Comparison of ENCODE assay signal across 1 cellular context in the genomic region with DNA sequence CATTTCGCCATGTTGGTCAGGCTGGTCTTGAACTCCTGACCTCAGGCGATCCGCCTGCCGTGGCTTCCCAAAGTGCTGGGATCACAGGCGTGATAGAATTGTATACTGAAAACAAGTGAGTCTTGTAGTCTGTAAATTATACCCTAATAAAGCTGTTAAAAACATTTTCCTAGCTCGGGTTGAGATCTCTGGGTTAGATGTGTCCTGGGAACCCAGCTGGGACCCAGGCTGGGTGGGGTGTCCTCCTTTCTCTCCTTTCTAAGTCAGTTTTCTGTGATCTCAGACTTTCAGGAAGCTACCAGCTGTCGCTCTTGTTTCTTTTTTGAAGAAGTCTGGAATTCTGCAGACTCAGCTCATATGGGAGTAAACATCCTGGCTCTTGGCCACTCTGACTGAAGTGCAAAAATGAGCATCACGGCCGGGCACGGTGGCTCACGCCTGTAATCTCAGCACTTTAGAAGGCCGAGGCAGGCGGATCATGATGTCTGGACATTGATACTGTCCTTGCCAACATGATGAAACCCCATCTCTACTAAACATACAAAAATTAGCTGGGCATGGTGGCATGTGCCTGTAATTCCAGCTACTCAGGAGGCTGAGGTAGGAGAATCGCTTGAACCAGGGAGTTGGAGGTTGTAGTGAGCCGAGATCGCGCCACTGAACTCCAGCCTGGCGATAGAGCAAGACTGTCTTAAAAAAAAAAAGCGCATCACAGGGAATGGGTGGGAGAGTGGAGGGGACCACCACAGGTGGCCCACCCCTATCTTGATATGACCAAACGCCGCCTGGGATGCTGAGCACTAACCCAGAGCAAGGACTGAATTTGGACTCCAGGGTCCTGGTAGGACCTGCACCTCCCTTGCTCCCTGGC.
TF ChIP-seq lines count a peak whose summit lies in the region.

No MANE protein-coding gene starts in this region.

TF ChIP-seq in HepG2, 621 proteins besides CTCF, POLR2A, EP300 and RAD21 (continued from another document and continues in another):
- TF ChIP-seq HDAC1 (CRISPR knock-in tag; IDR thresholded peaks at IDR 0.05), result peak; percentile 40; the same call in 1 of the 2 replicates
- peak; percentile 59; the same call in 1 of the 2 replicates for TF ChIP-seq ZNF816 (CRISPR knock-in tag; IDR thresholded peaks at IDR 0.05; ENCODE audit: borderline replicate concordance)
- TF ChIP-seq, protein P1, sequence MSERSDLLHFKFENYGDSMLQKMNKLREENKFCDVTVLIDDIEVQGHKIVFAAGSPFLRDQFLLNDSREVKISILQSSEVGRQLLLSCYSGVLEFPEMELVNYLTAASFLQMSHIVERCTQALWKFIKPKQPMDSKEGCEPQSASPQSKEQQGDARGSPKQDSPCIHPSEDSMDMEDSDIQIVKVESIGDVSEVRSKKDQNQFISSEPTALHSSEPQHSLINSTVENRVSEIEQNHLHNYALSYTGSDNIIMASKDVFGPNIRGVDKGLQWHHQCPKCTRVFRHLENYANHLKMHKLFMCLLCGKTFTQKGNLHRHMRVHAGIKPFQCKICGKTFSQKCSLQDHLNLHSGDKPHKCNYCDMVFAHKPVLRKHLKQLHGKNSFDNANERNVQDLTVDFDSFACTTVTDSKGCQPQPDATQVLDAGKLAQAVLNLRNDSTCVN (CRISPR knock-in tag; IDR thresholded peaks at IDR 0.05; ENCODE audit: borderline replicate concordance), result peak; percentile 5; the same call in 1 of the 2 replicates
- no peak for TF ChIP-seq RFX1 (IDR thresholded peaks at IDR 0.05)
- TF ChIP-seq ZNF891 (CRISPR knock-in tag; IDR thresholded peaks at IDR 0.05), result peak; percentile 71; the same call in 1 of the 2 replicates
- 0 out of 2 replicates have a peak, but pooled peaks have one; percentile 15 for TF ChIP-seq MTA1 (CRISPR knock-in tag; IDR thresholded peaks at IDR 0.05; ENCODE audit: borderline replicate concordance)
- TF ChIP-seq ZNF605 (CRISPR knock-in tag; IDR thresholded peaks at IDR 0.05), result peak; percentile 72; the same call in 1 of the 2 replicates
- TF ChIP-seq MAFK (conservative IDR thresholded peaks at IDR 0.05 in 1 of 2, IDR thresholded peaks at IDR 0.05 in 1 of 2; ENCODE audit: low read length in 2 of 2), result peak; percentile 99 to 100
- peak; percentile 65 for TF ChIP-seq SAP130 (CRISPR knock-in tag; IDR thresholded peaks at IDR 0.05; ENCODE audit: low read depth)
- TF ChIP-seq RXRB (CRISPR knock-in tag; IDR thresholded peaks at IDR 0.05; ENCODE audit: borderline replicate concordance), result peak; percentile 53; the same call in 1 of the 2 replicates
- TF ChIP-seq, protein P2, sequence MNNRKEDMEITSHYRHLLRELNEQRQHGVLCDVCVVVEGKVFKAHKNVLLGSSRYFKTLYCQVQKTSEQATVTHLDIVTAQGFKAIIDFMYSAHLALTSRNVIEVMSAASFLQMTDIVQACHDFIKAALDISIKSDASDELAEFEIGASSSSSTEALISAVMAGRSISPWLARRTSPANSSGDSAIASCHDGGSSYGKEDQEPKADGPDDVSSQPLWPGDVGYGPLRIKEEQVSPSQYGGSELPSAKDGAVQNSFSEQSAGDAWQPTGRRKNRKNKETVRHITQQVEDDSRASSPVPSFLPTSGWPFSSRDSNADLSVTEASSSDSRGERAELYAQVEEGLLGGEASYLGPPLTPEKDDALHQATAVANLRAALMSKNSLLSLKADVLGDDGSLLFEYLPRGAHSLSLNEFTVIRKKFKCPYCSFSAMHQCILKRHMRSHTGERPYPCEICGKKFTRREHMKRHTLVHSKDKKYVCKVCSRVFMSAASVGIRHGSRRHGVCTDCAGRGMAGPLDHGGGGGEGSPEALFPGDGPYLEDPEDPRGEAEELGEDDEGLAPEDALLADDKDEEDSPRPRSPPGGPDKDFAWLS (CRISPR knock-in tag; IDR thresholded peaks at IDR 0.05; ENCODE audit: borderline replicate concordance), result no peak
- no peak for TF ChIP-seq FIP1L1 (IDR thresholded peaks at IDR 0.05; ENCODE audit: borderline replicate concordance, insufficient read depth, low read depth, low read length)
- 0 out of 2 replicates have a peak, but pooled peaks have one; percentile 23 for TF ChIP-seq SALL2 (CRISPR knock-in tag; IDR thresholded peaks at IDR 0.05)
- no peak for TF ChIP-seq MED13 (CRISPR knock-in tag; IDR thresholded peaks at IDR 0.05)
- TF ChIP-seq ZNF451 (CRISPR knock-in tag; IDR thresholded peaks at IDR 0.05), result 0 out of 2 replicates have a peak, but pooled peaks have one; percentile 47
- TF ChIP-seq FOXA3 (CRISPR knock-in tag; IDR thresholded peaks at IDR 0.05), result peak; percentile 69
- 0 out of 2 replicates have a peak, but pooled peaks have one; percentile 42 for TF ChIP-seq ZNF33A (CRISPR knock-in tag; IDR thresholded peaks at IDR 0.05; ENCODE audit: borderline replicate concordance)
- peak; percentile 62 for TF ChIP-seq GATAD2A (CRISPR knock-in tag; IDR thresholded peaks at IDR 0.05)
- TF ChIP-seq, protein P3, sequence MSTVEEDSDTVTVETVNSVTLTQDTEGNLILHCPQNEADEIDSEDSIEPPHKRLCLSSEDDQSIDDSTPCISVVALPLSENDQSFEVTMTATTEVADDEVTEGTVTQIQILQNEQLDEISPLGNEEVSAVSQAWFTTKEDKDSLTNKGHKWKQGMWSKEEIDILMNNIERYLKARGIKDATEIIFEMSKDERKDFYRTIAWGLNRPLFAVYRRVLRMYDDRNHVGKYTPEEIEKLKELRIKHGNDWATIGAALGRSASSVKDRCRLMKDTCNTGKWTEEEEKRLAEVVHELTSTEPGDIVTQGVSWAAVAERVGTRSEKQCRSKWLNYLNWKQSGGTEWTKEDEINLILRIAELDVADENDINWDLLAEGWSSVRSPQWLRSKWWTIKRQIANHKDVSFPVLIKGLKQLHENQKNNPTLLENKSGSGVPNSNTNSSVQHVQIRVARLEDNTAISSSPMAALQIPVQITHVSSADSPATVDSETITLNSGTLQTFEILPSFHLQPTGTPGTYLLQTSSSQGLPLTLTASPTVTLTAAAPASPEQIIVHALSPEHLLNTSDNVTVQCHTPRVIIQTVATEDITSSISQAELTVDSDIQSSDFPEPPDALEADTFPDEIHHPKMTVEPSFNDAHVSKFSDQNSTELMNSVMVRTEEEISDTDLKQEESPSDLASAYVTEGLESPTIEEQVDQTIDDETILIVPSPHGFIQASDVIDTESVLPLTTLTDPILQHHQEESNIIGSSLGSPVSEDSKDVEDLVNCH (CRISPR knock-in tag; IDR thresholded peaks at IDR 0.05), result no peak
- TF ChIP-seq, protein P4, sequence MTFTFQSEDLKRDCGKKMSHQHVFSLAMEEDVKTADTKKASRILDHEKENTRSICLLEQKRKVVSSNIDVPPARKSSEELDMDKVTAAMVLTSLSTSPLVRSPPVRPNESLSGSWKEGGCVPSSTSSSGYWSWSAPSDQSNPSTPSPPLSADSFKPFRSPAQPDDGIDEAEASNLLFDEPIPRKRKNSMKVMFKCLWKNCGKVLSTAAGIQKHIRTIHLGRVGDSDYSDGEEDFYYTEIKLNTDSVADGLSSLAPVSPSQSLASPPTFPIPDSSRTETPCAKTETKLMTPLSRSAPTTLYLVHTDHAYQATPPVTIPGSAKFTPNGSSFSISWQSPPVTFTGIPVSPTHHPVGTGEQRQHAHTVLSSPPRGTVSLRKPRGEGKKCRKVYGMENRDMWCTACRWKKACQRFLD (CRISPR knock-in tag; IDR thresholded peaks at IDR 0.05; ENCODE audit: borderline replicate concordance), result no peak
- TF ChIP-seq ZNF382 (CRISPR knock-in tag; IDR thresholded peaks at IDR 0.05; ENCODE audit: borderline replicate concordance), result no peak
- no peak for TF ChIP-seq NCOA1 (CRISPR knock-in tag; IDR thresholded peaks at IDR 0.05)
- TF ChIP-seq, protein P5, sequence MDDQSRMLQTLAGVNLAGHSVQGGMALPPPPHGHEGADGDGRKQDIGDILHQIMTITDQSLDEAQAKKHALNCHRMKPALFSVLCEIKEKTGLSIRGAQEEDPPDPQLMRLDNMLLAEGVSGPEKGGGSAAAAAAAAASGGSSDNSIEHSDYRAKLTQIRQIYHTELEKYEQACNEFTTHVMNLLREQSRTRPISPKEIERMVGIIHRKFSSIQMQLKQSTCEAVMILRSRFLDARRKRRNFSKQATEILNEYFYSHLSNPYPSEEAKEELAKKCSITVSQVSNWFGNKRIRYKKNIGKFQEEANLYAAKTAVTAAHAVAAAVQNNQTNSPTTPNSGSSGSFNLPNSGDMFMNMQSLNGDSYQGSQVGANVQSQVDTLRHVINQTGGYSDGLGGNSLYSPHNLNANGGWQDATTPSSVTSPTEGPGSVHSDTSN (CRISPR knock-in tag; IDR thresholded peaks at IDR 0.05; ENCODE audit: borderline replicate concordance), result no peak
- TF ChIP-seq, protein P6, sequence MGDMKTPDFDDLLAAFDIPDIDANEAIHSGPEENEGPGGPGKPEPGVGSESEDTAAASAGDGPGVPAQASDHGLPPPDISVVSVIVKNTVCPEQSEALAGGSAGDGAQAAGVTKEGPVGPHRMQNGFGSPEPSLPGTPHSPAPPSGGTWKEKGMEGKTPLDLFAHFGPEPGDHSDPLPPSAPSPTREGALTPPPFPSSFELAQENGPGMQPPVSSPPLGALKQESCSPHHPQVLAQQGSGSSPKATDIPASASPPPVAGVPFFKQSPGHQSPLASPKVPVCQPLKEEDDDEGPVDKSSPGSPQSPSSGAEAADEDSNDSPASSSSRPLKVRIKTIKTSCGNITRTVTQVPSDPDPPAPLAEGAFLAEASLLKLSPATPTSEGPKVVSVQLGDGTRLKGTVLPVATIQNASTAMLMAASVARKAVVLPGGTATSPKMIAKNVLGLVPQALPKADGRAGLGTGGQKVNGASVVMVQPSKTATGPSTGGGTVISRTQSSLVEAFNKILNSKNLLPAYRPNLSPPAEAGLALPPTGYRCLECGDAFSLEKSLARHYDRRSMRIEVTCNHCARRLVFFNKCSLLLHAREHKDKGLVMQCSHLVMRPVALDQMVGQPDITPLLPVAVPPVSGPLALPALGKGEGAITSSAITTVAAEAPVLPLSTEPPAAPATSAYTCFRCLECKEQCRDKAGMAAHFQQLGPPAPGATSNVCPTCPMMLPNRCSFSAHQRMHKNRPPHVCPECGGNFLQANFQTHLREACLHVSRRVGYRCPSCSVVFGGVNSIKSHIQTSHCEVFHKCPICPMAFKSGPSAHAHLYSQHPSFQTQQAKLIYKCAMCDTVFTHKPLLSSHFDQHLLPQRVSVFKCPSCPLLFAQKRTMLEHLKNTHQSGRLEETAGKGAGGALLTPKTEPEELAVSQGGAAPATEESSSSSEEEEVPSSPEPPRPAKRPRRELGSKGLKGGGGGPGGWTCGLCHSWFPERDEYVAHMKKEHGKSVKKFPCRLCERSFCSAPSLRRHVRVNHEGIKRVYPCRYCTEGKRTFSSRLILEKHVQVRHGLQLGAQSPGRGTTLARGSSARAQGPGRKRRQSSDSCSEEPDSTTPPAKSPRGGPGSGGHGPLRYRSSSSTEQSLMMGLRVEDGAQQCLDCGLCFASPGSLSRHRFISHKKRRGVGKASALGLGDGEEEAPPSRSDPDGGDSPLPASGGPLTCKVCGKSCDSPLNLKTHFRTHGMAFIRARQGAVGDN (CRISPR knock-in tag; IDR thresholded peaks at IDR 0.05), result peak; percentile 24; the same call in 1 of the 2 replicates
- TF ChIP-seq PPARG (CRISPR knock-in tag; conservative IDR thresholded peaks at IDR 0.05), result no peak; the same call in 1 of the 2 replicates
- TF ChIP-seq SKI (IDR thresholded peaks at IDR 0.05; ENCODE audit: partially characterized antibody), result peak; percentile 8
- TF ChIP-seq RFXANK (CRISPR knock-in tag; IDR thresholded peaks at IDR 0.05), result no peak
- peak; percentile 43; the same call in 1 of the 2 replicates for TF ChIP-seq KAT8 (CRISPR knock-in tag; IDR thresholded peaks at IDR 0.05)
- peak; percentile 40; the same call in 1 of the 2 replicates for TF ChIP-seq ARID2 (CRISPR knock-in tag; IDR thresholded peaks at IDR 0.05; ENCODE audit: borderline replicate concordance)
- TF ChIP-seq, protein P7, sequence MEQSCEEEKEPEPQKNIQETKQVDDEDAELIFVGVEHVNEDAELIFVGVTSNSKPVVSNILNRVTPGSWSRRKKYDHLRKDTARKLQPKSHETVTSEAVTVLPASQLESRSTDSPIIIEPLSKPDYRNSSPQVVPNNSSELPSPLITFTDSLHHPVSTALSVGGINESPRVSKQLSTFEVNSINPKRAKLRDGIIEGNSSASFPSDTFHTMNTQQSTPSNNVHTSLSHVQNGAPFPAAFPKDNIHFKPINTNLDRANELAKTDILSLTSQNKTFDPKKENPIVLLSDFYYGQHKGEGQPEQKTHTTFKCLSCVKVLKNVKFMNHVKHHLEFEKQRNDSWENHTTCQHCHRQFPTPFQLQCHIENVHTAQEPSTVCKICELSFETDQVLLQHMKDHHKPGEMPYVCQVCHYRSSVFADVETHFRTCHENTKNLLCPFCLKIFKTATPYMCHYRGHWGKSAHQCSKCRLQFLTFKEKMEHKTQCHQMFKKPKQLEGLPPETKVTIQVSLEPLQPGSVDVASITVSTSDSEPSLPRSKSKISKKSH (CRISPR knock-in tag; IDR thresholded peaks at IDR 0.05; ENCODE audit: borderline replicate concordance), result 0 out of 2 replicates have a peak, but pooled peaks have one; percentile 70
- no peak for TF ChIP-seq KMT2B (CRISPR knock-in tag; IDR thresholded peaks at IDR 0.05)
- no peak for TF ChIP-seq SIX4 (CRISPR knock-in tag; IDR thresholded peaks at IDR 0.05)
- TF ChIP-seq ZNF205 (CRISPR knock-in tag; IDR thresholded peaks at IDR 0.05), result no peak
- TF ChIP-seq ZFX (CRISPR knock-in tag; IDR thresholded peaks at IDR 0.05; ENCODE audit: low read depth), result peak; percentile 42; the same call in 1 of the 2 replicates
- TF ChIP-seq, protein P8, sequence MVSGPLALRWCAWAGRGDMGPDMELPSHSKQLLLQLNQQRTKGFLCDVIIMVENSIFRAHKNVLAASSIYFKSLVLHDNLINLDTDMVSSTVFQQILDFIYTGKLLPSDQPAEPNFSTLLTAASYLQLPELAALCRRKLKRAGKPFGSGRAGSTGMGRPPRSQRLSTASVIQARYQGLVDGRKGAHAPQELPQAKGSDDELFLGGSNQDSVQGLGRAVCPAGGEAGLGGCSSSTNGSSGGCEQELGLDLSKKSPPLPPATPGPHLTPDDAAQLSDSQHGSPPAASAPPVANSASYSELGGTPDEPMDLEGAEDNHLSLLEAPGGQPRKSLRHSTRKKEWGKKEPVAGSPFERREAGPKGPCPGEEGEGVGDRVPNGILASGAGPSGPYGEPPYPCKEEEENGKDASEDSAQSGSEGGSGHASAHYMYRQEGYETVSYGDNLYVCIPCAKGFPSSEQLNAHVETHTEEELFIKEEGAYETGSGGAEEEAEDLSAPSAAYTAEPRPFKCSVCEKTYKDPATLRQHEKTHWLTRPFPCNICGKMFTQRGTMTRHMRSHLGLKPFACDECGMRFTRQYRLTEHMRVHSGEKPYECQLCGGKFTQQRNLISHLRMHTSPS (CRISPR knock-in tag; IDR thresholded peaks at IDR 0.05; ENCODE audit: low read depth), result no peak
- no peak for TF ChIP-seq ZNF878 (CRISPR knock-in tag; IDR thresholded peaks at IDR 0.05)
- TF ChIP-seq, protein P9, sequence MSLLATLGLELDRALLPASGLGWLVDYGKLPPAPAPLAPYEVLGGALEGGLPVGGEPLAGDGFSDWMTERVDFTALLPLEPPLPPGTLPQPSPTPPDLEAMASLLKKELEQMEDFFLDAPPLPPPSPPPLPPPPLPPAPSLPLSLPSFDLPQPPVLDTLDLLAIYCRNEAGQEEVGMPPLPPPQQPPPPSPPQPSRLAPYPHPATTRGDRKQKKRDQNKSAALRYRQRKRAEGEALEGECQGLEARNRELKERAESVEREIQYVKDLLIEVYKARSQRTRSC (CRISPR knock-in tag; IDR thresholded peaks at IDR 0.05; ENCODE audit: low read depth), result no peak
